Comparison of ENCODE assay signal across 1 cellular context in genomic region chr4:158131037-158131436, GRCh38.
TF ChIP-seq lines count a peak whose summit lies in the region.

No MANE protein-coding gene starts in this region.

TF ChIP-seq in HepG2, 621 proteins besides CTCF, POLR2A, EP300 and RAD21 (continued from another document):
- no peak for TF ChIP-seq ADNP (CRISPR knock-in tag; IDR thresholded peaks at IDR 0.05)
- TF ChIP-seq RBFOX2 (IDR thresholded peaks at IDR 0.05; ENCODE audit: low read depth, low read length), result no peak
- no peak for TF ChIP-seq JDP2 (CRISPR knock-in tag; IDR thresholded peaks at IDR 0.05; ENCODE audit: borderline replicate concordance)
- TF ChIP-seq JUN (CRISPR knock-in tag; IDR thresholded peaks at IDR 0.05), result no peak
